In genomic region chrX:119659522-119659921, GRCh38 we compare ENCODE assay signal across 1 cellular context.
TF ChIP-seq lines count a peak whose summit lies in the region.

No MANE protein-coding gene starts in this region.

TF ChIP-seq in WTC11, 78 proteins besides CTCF, POLR2A, EP300 and RAD21 (continued from another document):
- TF ChIP-seq, protein P1, sequence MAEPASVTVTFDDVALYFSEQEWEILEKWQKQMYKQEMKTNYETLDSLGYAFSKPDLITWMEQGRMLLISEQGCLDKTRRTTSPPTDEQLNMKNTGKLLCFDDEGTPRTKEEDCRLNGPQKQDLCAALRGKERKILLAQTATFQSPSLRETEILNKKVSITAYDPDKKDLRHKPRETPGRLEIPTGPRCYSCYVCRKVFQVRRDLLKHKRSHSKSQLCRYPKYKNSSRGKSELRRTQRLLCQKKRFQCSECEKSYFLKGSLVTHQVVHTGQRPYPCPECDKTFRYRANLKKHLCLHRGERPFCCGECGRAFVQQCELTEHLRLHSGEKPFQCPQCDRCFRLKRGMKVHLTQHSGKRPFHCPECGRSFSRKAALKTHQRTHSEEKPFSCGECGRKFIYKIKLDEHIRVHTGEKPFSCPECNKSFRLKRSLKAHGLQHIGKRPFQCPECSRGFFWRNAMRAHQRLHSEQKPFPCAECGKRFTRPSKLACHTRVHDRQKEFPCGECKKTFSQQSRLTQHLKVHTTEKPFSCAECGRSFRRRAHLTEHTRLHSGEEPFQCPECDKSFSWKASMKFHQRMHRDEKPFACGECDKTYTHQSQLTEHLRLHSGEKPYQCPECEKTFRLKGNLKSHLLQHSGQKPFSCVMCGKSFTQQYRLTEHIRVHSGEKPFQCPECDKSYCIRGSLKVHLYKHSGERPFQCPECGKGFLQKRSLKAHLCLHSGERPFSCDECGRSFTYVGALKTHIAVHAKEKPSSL (CRISPR knock-in tag; conservative IDR thresholded peaks at IDR 0.05): no peak
- TF ChIP-seq NR2C2 (CRISPR knock-in tag; IDR thresholded peaks at IDR 0.05): no peak
- TF ChIP-seq MYBL2 (CRISPR knock-in tag; IDR thresholded peaks at IDR 0.05): no peak
- TF ChIP-seq ATF2 (CRISPR knock-in tag; IDR thresholded peaks at IDR 0.05; ENCODE audit: borderline replicate concordance, low read depth): no peak
- TF ChIP-seq ZNF423 (CRISPR knock-in tag; IDR thresholded peaks at IDR 0.05): no peak
- TF ChIP-seq ATF3 (CRISPR knock-in tag; conservative IDR thresholded peaks at IDR 0.05): no peak
- TF ChIP-seq, protein P2, sequence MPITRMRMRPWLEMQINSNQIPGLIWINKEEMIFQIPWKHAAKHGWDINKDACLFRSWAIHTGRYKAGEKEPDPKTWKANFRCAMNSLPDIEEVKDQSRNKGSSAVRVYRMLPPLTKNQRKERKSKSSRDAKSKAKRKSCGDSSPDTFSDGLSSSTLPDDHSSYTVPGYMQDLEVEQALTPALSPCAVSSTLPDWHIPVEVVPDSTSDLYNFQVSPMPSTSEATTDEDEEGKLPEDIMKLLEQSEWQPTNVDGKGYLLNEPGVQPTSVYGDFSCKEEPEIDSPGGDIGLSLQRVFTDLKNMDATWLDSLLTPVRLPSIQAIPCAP (CRISPR knock-in tag; IDR thresholded peaks at IDR 0.05): no peak
- TF ChIP-seq FOXP1 (CRISPR knock-in tag; IDR thresholded peaks at IDR 0.05; ENCODE audit: borderline replicate concordance): no peak
- TF ChIP-seq, protein P3, sequence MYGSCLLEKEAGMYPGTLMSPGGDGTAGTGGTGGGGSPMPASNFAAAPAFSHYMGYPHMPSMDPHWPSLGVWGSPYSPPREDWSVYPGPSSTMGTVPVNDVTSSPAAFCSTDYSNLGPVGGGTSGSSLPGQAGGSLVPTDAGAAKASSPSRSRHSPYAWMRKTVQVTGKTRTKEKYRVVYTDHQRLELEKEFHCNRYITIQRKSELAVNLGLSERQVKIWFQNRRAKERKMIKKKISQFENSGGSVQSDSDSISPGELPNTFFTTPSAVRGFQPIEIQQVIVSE (CRISPR knock-in tag; IDR thresholded peaks at IDR 0.05; ENCODE audit: borderline replicate concordance): no peak
